6 cellular contexts compared by ENCODE assay signal in the genomic region with DNA sequence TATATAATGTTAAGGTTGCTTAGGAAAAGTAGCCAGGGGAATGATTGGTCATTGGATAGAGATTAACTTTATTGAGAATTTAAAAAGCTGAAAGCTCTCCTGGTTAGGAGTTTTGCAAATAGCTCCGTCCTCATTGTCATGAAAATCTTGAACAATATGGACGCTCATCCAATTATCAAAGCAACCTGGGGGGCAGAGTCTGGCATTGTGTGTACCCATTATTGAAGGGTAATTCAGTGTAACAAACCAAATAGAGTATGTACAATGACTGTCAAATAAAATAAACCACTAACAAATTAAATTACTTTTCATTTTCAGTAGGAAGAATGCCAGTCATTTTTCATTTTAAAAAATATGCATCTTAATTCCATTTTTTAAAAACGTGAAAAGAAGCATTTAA.
"Had no signal": no experiment of that assay in that cellular context is flagged by ENCODE, and none has a peak within 500 bp of the region (broad histone marks: within the 10 kb centered on the region; RNA-seq: fewer than 3 reads in every experiment).

No MANE protein-coding gene starts in this region.

- H3K4me3 Mint-ChIP-seq: IgD-negative memory B cell had no signal

- H3K4me1 Mint-ChIP-seq: IgD-negative memory B cell had no signal

- H3K36me3 Mint-ChIP-seq: IgD-negative memory B cell had no signal

- H3K27ac Mint-ChIP-seq: IgD-negative memory B cell had no signal

- ATAC-seq: HepG2 had no signal

- DNase-seq: GOT3, H7, HCEC 1CT, KBM-7 had no signal
